In genomic region chr16:27241658-27242057, GRCh38 we compare ENCODE assay signal across 10 cellular contexts. TPM values are rescaled to one million over a fixed set of nuclear protein-coding genes. Genes with fewer than 3 reads are reported as not detected.
DNase-seq lines count a peak whose midpoint lies in the region; ATAC-seq and TF ChIP-seq lines count a peak whose summit lies in the region.
"Had no signal": no experiment of that assay in that cellular context is flagged by ENCODE, and none has a peak within 500 bp of the region (broad histone marks: within the 10 kb centered on the region; RNA-seq: fewer than 3 reads in every experiment).

No MANE protein-coding gene starts in this region.

- H3K4me3 ChIP-seq in ascending aorta, result no peak overlapping the region
- H3K4me3 ChIP-seq in mucosa of rectum (ENCODE audit: low read length in 2 of 2), result peak overlapping the region; percentile 28 to 39
- no peak overlapping the region for H3K4me3 ChIP-seq in thoracic aorta
- no peak overlapping the region for H3K4me3 ChIP-seq in body of pancreas
- no peak overlapping the region for H3K4me3 ChIP-seq in breast epithelium

- H3K9me3 Mint-ChIP-seq in activated T-cell treated with anti-CD3 and anti-CD28 coated beads, Interleukin-2, amount 50 U/mL, for 24 hours, result no peaks in the 10 kb centered on the region

- DNase-seq in activated T-cell treated with anti-CD3 and anti-CD28 coated beads, Interleukin-2, amount 50 U/mL, for 48 hours, result peak; percentile 5 to 14
- no peak for DNase-seq in activated T-cell treated with anti-CD3 and anti-CD28 coated beads, Interleukin-2, amount 50 U/mL, for 24 hours
- peak in 1 of 2 donors; percentile 56 for DNase-seq in ascending aorta (ENCODE audit: low spot score in 2 of 2)
- no peak for DNase-seq in thoracic aorta (ENCODE audit: low spot score)
- DNase-seq in body of pancreas, result no peak
- no peak for DNase-seq in breast epithelium (ENCODE audit: low spot score in 2 of 2)
- DNase-seq: NCI-H1105, NCI-H774 had no signal

- H3K4me1 ChIP-seq in ascending aorta (peaks cover 21 to 52% of the 10 kb centered on the region in 2 donors), mucosa of rectum (ENCODE audit: control insufficient read depth in 2 of 2, insufficient read depth in 2 of 2, low read length in 2 of 2) (peaks cover 56 to 69% of the 10 kb centered on the region in 2 donors), thoracic aorta (ENCODE audit: control insufficient read depth in 1 of 2, low read depth in 2 of 2) (peaks cover 52 to 63% of the 10 kb centered on the region in 2 donors), body of pancreas (peaks cover 40% of the 10 kb centered on the region), breast epithelium (peaks cover 0 to 3% of the 10 kb centered on the region in 2 donors)

- no peaks in the 10 kb centered on the region for H3K36me3 ChIP-seq in ascending aorta
- no peaks in the 10 kb centered on the region for H3K36me3 ChIP-seq in mucosa of rectum (ENCODE audit: control insufficient read depth in 2 of 2, insufficient read depth in 2 of 2, low read length in 2 of 2)
- no peaks in the 10 kb centered on the region for H3K36me3 ChIP-seq in thoracic aorta
- no peaks in the 10 kb centered on the region for H3K36me3 ChIP-seq in body of pancreas (replicated peaks in 1 of 2; ENCODE audit: insufficient read depth in 1 of 2, low read depth in 2 of 2)
- no peaks in the 10 kb centered on the region for H3K36me3 ChIP-seq in breast epithelium

- intact Hi-C loops in ascending aorta (cut with DNase I), result loop anchor here (2.0 to 5.0 kb wide), 2 partner anchors 37 to 41 kb away; no protein-coding TSS in a partner anchor
- intact Hi-C loops in body of pancreas (cut with DNase I), result no loop called here
- intact Hi-C loops in breast epithelium (cut with DNase I; ENCODE audit: low total_unique reads), result no loop called here

- TF ChIP-seq CTCF in ascending aorta (IDR thresholded peaks at IDR 0.05) (no peak), thoracic aorta (IDR thresholded peaks at IDR 0.05) (no peak), body of pancreas (IDR thresholded peaks at IDR 0.05) (no peak), breast epithelium (IDR thresholded peaks at IDR 0.05) (no peak)

- no peak overlapping the region for H3K27ac Mint-ChIP-seq in activated T-cell treated with anti-CD3 and anti-CD28 coated beads, Interleukin-2, amount 50 U/mL, for 24 hours

- peak overlapping the region in 1 of 2 donors; percentile 13 for H3K9ac ChIP-seq in mucosa of rectum (ENCODE audit: low read depth in 1 of 2, low read length in 2 of 2)

- peaks cover 62% of the 10 kb centered on the region for H3K36me3 Mint-ChIP-seq in activated T-cell treated with anti-CD3 and anti-CD28 coated beads, Interleukin-2, amount 50 U/mL, for 24 hours (ENCODE audit: low read depth)

- WGBS in body of pancreas, 2 donors, result 81 to 84% methylated on average over 13 of the region's 13 CpGs

- no peak for TF ChIP-seq POLR2A in body of pancreas (IDR thresholded peaks at IDR 0.05)
- TF ChIP-seq POLR2A in breast epithelium (IDR thresholded peaks at IDR 0.05), result no peak

- no peaks in the 10 kb centered on the region for H3K27me3 ChIP-seq in ascending aorta
- no peaks in the 10 kb centered on the region for H3K27me3 ChIP-seq in mucosa of rectum (ENCODE audit: control insufficient read depth in 2 of 2, insufficient read depth in 2 of 2, low read length in 2 of 2)
- H3K27me3 ChIP-seq in thoracic aorta (replicated peaks; ENCODE audit: insufficient read depth), result no peaks in the 10 kb centered on the region
- H3K27me3 ChIP-seq in body of pancreas, result no peaks in the 10 kb centered on the region
- H3K27me3 ChIP-seq in breast epithelium, result no peaks in the 10 kb centered on the region

- H3K27ac ChIP-seq in ascending aorta (peak overlapping the region; percentile 73 to 90), mucosa of rectum (ENCODE audit: low read depth in 2 of 2, low read length in 2 of 2) (peak overlapping the region; percentile 73 to 83), thoracic aorta (peak overlapping the region; percentile 84 to 90), body of pancreas (peak overlapping the region in 2 of 4 donors; percentile 1 to 7), breast epithelium (peak overlapping the region in 1 of 2 donors; percentile 74)

- H3K4me3 Mint-ChIP-seq in activated T-cell treated with anti-CD3 and anti-CD28 coated beads, Interleukin-2, amount 50 U/mL, for 24 hours, result no peak overlapping the region

- ATAC-seq in thoracic aorta (ENCODE audit: insufficient number of reproducible peaks, low FRiP score, low read depth), result no peak
- ATAC-seq in body of pancreas, result no peak
- no peak for ATAC-seq in GM21737 (IDR thresholded peaks at IDR 0.05; ENCODE audit: unreplicated experiment)

- peaks cover 95% of the 10 kb centered on the region for H3K4me1 Mint-ChIP-seq in activated T-cell treated with anti-CD3 and anti-CD28 coated beads, Interleukin-2, amount 50 U/mL, for 24 hours (ENCODE audit: low read depth)

- no peaks in the 10 kb centered on the region for H3K27me3 Mint-ChIP-seq in activated T-cell treated with anti-CD3 and anti-CD28 coated beads, Interleukin-2, amount 50 U/mL, for 24 hours

- no peaks in the 10 kb centered on the region for H3K9me3 ChIP-seq in ascending aorta
- H3K9me3 ChIP-seq in mucosa of rectum (ENCODE audit: control insufficient read depth in 2 of 2, low read length in 2 of 2), result no peaks in the 10 kb centered on the region
- H3K9me3 ChIP-seq in thoracic aorta, result no peaks in the 10 kb centered on the region
- no peaks in the 10 kb centered on the region for H3K9me3 ChIP-seq in body of pancreas
- H3K9me3 ChIP-seq in breast epithelium, result no peaks in the 10 kb centered on the region

RNA-seq across cellular contexts. Expression of gene NSMCE1, which starts 26.9 kb away (rescaled TPM):
- 6.8 TPM for total RNA-seq in ascending aorta
- total RNA-seq in thoracic aorta, result 10 to 100 TPM; 23.8 to 44.5 TPM
- 10 to 100 TPM; 20.1 to 29.1 TPM for total RNA-seq in body of pancreas
- 10 to 100 TPM; 32.4 to 54.6 (median 51.8) TPM for total RNA-seq in breast epithelium

RNA-seq across cellular contexts. Expression of gene KDM8, which starts 38.3 kb away (rescaled TPM):
- 55.5 TPM for total RNA-seq in ascending aorta
- total RNA-seq in thoracic aorta, result 1 to 10 TPM; 1.5 to 9.0 TPM
- 10 to 100 TPM in 1 of 2 donors, 1 to 10 TPM in 1; 6.0 to 18.5 TPM for total RNA-seq in body of pancreas
- 1 to 10 TPM; 1.9 to 4.5 (median 4.3) TPM for total RNA-seq in breast epithelium

Comparison
In these comparisons a context has a peak if more than half of its experiments do, and no peak if none do; other contexts are left out.
1. DNase-seq: peak in activated T-cell treated with anti-CD3 and anti-CD28 coated beads, Interleukin-2, amount 50 U/mL, for 48 hours (2 of 2); none in activated T-cell treated with anti-CD3 and anti-CD28 coated beads, Interleukin-2, amount 50 U/mL, for 24 hours (single experiment), thoracic aorta (single experiment), body of pancreas (0 of 4) and breast epithelium (0 of 2).
2. H3K4me3 ChIP-seq: peak in mucosa of rectum (2 of 2); none in ascending aorta (0 of 2), thoracic aorta (single experiment), body of pancreas (0 of 2) and breast epithelium (0 of 3).